ENCODE assay signal across 8 cellular contexts in genomic region chr12:96399081-96399918, GRCh38. TPM values are rescaled to one million over a fixed set of nuclear protein-coding genes. Genes with fewer than 3 reads are reported as not detected.
DNase-seq lines count a peak whose midpoint lies in the region; ATAC-seq and TF ChIP-seq lines count a peak whose summit lies in the region.

No MANE protein-coding gene starts in this region.

- no peaks in the 10 kb centered on the region for H3K9me3 Mint-ChIP-seq in effector memory CD8-positive, alpha-beta T cell

- in situ Hi-C loops in GM13977 (cut with MboI; ENCODE audit: low pct_unique_long_range_greater_than_20kb, low sequenced_read_pairs, unreplicated experiment), result no loop called here

- H3K27ac Mint-ChIP-seq in effector memory CD8-positive, alpha-beta T cell, result peak overlapping the region; percentile 98 to 99

- DNase-seq in 8988T (peak; percentile 49), GM13977 (ENCODE audit: low spot score) (peak; percentile 86), NCI-H226 (peak; percentile 72), mesenteric fat pad (ENCODE audit: low spot score) (peak; percentile 96)
- DNase-seq in activated CD8-positive, alpha-beta memory T cell treated with anti-CD3 and anti-CD28 coated beads for 4 hours (ENCODE audit: low read depth in 2 of 2), result peak; percentile 72 to 75
- peak; percentile 79 to 81 (median 80) for DNase-seq in effector memory CD8-positive, alpha-beta T cell
- DNase-seq in stimulated activated CD8-positive, alpha-beta memory T cell treated with anti-CD3 and anti-CD28 coated beads, Interleukin-2, amount 100 ng/mL, for 1 hour (ENCODE audit: low read depth in 2 of 2), result peak; percentile 53 to 57

- peak; percentile 13 for TF ChIP-seq CTCF in GM13977 (IDR thresholded peaks at IDR 0.05; ENCODE audit: extremely low read depth, insufficient read depth, missing control alignments)

- ATAC-seq in HG02938 (IDR thresholded peaks at IDR 0.05; ENCODE audit: unreplicated experiment), result peak; percentile 39
- peak; percentile 54 for ATAC-seq in effector memory CD8-positive, alpha-beta T cell (replicated peaks)

- peaks cover 52% of the 10 kb centered on the region for H3K36me3 Mint-ChIP-seq in effector memory CD8-positive, alpha-beta T cell (ENCODE audit: insufficient read depth)

- H3K27me3 Mint-ChIP-seq in effector memory CD8-positive, alpha-beta T cell, result no peaks in the 10 kb centered on the region

- peaks cover 21 to 53% of the 10 kb centered on the region in 2 donors for H3K4me1 Mint-ChIP-seq in effector memory CD8-positive, alpha-beta T cell (ENCODE audit: low read depth in 2 of 2)

- peak overlapping the region; percentile 81 to 92 for H3K4me3 Mint-ChIP-seq in effector memory CD8-positive, alpha-beta T cell

RNA-seq across cellular contexts. Expression of gene CDK17, which starts 0.9 kb away (rescaled TPM):
- 46.2 TPM for total RNA-seq in mesenteric fat pad

Comparison
In these comparisons a context has a peak if more than half of its experiments do, and no peak if none do; other contexts are left out.
1. Peak in every context shown above with its lines: DNase-seq and ATAC-seq.